In the genomic region with DNA sequence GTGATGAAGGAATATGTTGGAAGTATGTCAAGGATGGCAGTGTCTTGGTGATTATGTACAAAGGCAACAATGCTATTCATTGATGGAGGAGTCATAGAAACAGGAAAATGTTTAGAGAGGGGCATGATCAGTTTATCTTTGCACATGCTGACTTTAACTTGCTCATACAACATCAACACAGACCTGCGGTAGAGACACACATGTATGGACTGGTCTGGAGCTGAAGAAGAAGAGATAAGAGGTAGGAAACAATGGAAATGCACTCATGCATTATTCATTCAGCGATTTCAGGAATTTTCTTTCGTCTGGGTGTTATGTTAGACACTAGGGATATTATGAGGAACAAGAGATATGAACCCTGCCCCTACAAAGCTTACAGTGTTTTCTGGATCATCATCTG, we compare ENCODE assay signal across 30 cellular contexts.
"Had no signal": no experiment of that assay in that cellular context is flagged by ENCODE, and none has a peak within 500 bp of the region (broad histone marks: within the 10 kb centered on the region; RNA-seq: fewer than 3 reads in every experiment).

No MANE protein-coding gene starts in this region.

- DNase-seq: naive thymus-derived CD8-positive, alpha-beta T cell; nephron progenitor cell; occipital lobe; ovary; posterior cingulate gyrus; psoas muscle; right cardiac atrium; spleen; stimulated activated CD4-positive, alpha-beta T cell treated with anti-CD3 and anti-CD28 coated beads, Interleukin-12 subunit alpha, Interleukin-12 subunit beta, amount 100 ng/mL, for 4 hours; stimulated activated CD4-positive, alpha-beta T cell treated with anti-CD3 and anti-CD28 coated beads, Interleukin-1b, Interleukin-23, amount 100 ng/mL, for 48 hours; stimulated activated CD4-positive, alpha-beta T cell treated with anti-CD3 and anti-CD28 coated beads, Interleukin-4, amount 100 ng/mL, for 1 hour; stimulated activated CD4-positive, alpha-beta T cell treated with anti-CD3 and anti-CD28 coated beads, Interleukin-4, amount 100 ng/mL, for 4 hours; stimulated activated CD8-positive, alpha-beta memory T cell treated with anti-CD3 and anti-CD28 coated beads, Interleukin-4, amount 100 ng/mL, for 48 hours; stimulated activated naive CD4-positive, alpha-beta T cell; stimulated activated naive CD8-positive, alpha-beta T cell treated with anti-CD3 and anti-CD28 coated beads, Interleukin-15, amount 100 ng/mL, for 72 hours; stimulated activated naive CD8-positive, alpha-beta T cell treated with anti-CD3 and anti-CD28 coated beads, Interleukin-15, Interleukin-2, amounts not matched to agents 100 U/mL and 50 U/mL, for 24 hours; substantia nigra; testis; tibial artery; transverse colon; upper lobe of right lung; uterus had no signal

- H3K36me3 ChIP-seq: neural progenitor cell, ovary, spleen, suprapubic skin, tibial artery, transverse colon, upper lobe of right lung, uterus had no signal

- H3K9ac ChIP-seq: neural progenitor cell, parathyroid adenoma had no signal

- H3K27ac ChIP-seq: neural progenitor cell, ovary, parathyroid adenoma, psoas muscle, skin epidermis, spleen, suprapubic skin, testis, tibial artery, transverse colon, upper lobe of right lung, uterus had no signal

- H3K4me3 ChIP-seq: neural progenitor cell, ovary, psoas muscle, skin epidermis, smooth muscle cell, spleen, suprapubic skin, testis, tibial artery, transverse colon, upper lobe of right lung, uterus had no signal

- H3K27me3 ChIP-seq: neural progenitor cell, ovary, spleen, suprapubic skin, testis, tibial artery, transverse colon, upper lobe of right lung, uterus had no signal

- H3K9me3 ChIP-seq: ovary, psoas muscle, suprapubic skin, testis, transverse colon, upper lobe of right lung, uterus had no signal

- ATAC-seq: naive thymus-derived CD8-positive, alpha-beta T cell; natural killer cell treated with Interleukin-12 subunit alpha and Interleukin-12 subunit beta and Interleukin-15 and Interleukin-18, amount 100 ng/mL, for 72 hours; psoas muscle; right cardiac atrium; sciatic nerve; stimulated activated memory B cell treated with anti-CD40 and anti-IgM and Interleukin-4, amounts not matched to agents 10 μg/mL and 1 μg/mL and 100 μg/mL, for 72 hours; stimulated activated naive CD8-positive, alpha-beta T cell treated with anti-CD3 and anti-CD28 coated beads, Interleukin-15, amount 100 ng/mL, for 72 hours; stimulated activated naive CD8-positive, alpha-beta T cell treated with anti-CD3 and anti-CD28 coated beads, Interleukin-15, Interleukin-2, amounts not matched to agents 100 U/mL and 50 U/mL, for 24 hours; upper lobe of right lung had no signal

- H2AFZ ChIP-seq: neural progenitor cell, parathyroid adenoma had no signal

- H3K4me2 ChIP-seq: neural progenitor cell, smooth muscle cell had no signal

- H3K4me1 ChIP-seq: parathyroid adenoma, psoas muscle, spleen, suprapubic skin, testis, tibial artery, transverse colon, upper lobe of right lung, uterus had no signal

- H3K79me2 ChIP-seq: parathyroid adenoma had no signal
